ENCODE assay signal across 14 cellular contexts in genomic region chr10:24467094-24467493, GRCh38.
A peak's percentile ranks its signal among the peaks of the same experiment; 100 is the strongest.
DNase-seq lines count a peak whose midpoint lies in the region; ATAC-seq and TF ChIP-seq lines count a peak whose summit lies in the region.
"Had no signal": no experiment of that assay in that cellular context is flagged by ENCODE, and none has a peak within 500 bp of the region (broad histone marks: within the 10 kb centered on the region; RNA-seq: fewer than 3 reads in every experiment).

No MANE protein-coding gene starts in this region.

- H3K27me3 ChIP-seq in breast epithelium (no peaks in the 10 kb centered on the region), upper lobe of left lung (no peaks in the 10 kb centered on the region)
- H3K27me3 ChIP-seq: heart left ventricle had no signal

- peak overlapping the region; percentile 4 for H3K4me3 Mint-ChIP-seq in activated T-cell treated with anti-CD3 and anti-CD28 coated beads, Interleukin-2, amount 50 U/mL, for 24 hours
- H3K4me3 Mint-ChIP-seq in mesothelial cell of epicardium, result no peak overlapping the region
- H3K4me3 Mint-ChIP-seq: GM23338 had no signal

- no peaks in the 10 kb centered on the region for H3K36me3 Mint-ChIP-seq in activated T-cell treated with anti-CD3 and anti-CD28 coated beads, Interleukin-2, amount 50 U/mL, for 24 hours (ENCODE audit: low read depth)
- peaks cover 18% of the 10 kb centered on the region for H3K36me3 Mint-ChIP-seq in mesothelial cell of epicardium

- H3K9me3 Mint-ChIP-seq in activated T-cell treated with anti-CD3 and anti-CD28 coated beads, Interleukin-2, amount 50 U/mL, for 24 hours, result no peaks in the 10 kb centered on the region
- no peaks in the 10 kb centered on the region for H3K9me3 Mint-ChIP-seq in mesothelial cell of epicardium
- H3K9me3 Mint-ChIP-seq: GM23338 had no signal

- intact Hi-C loops in breast epithelium (cut with DNase I; ENCODE audit: low total_unique reads), result loop anchor here (5.0 kb wide), 1 partner anchor 255 kb away; the partner anchor contains the start of gene ARHGAP21

- 65 to 66% methylated on average over 3 of the region's 3 CpGs for WGBS in upper lobe of left lung, 2 donors

- TF ChIP-seq POLR2A in breast epithelium (IDR thresholded peaks at IDR 0.05) (no peak), upper lobe of left lung (IDR thresholded peaks at IDR 0.05) (no peak)

- ATAC-seq in upper lobe of left lung (ENCODE audit: low FRiP score in 2 of 2) (no peak), HG02571 (IDR thresholded peaks at IDR 0.05; ENCODE audit: unreplicated experiment) (no peak)
- ATAC-seq: GM23338; heart left ventricle; naive thymus-derived CD4-positive, alpha-beta T cell had no signal

- H3K9me3 ChIP-seq in breast epithelium (no peaks in the 10 kb centered on the region), upper lobe of left lung (no peaks in the 10 kb centered on the region)

- H3K27ac Mint-ChIP-seq in activated T-cell treated with anti-CD3 and anti-CD28 coated beads, Interleukin-2, amount 50 U/mL, for 24 hours, result no peak overlapping the region
- H3K27ac Mint-ChIP-seq in mesothelial cell of epicardium, result peak overlapping the region; percentile 61

- H3K27ac ChIP-seq in breast epithelium, result peak overlapping the region; percentile 91 to 97
- peak overlapping the region; percentile 74 to 88 (median 79) for H3K27ac ChIP-seq in upper lobe of left lung

- TF ChIP-seq CTCF in breast epithelium (IDR thresholded peaks at IDR 0.05) (no peak), mesothelial cell of epicardium (IDR thresholded peaks at IDR 0.05; ENCODE audit: unreplicated experiment) (no peak), upper lobe of left lung (IDR thresholded peaks at IDR 0.05) (no peak)

- H3K4me3 ChIP-seq in breast epithelium (peak overlapping the region in 2 of 3 donors; percentile 49 to 63), upper lobe of left lung (peak overlapping the region in 3 of 4 donors; percentile 19 to 39 (median 26))
- H3K4me3 ChIP-seq: GM23338 had no signal

- peaks cover 47% of the 10 kb centered on the region for H3K4me1 Mint-ChIP-seq in activated T-cell treated with anti-CD3 and anti-CD28 coated beads, Interleukin-2, amount 50 U/mL, for 24 hours (ENCODE audit: low read depth)
- peaks cover 47% of the 10 kb centered on the region for H3K4me1 Mint-ChIP-seq in mesothelial cell of epicardium

- H3K27me3 Mint-ChIP-seq in activated T-cell treated with anti-CD3 and anti-CD28 coated beads, Interleukin-2, amount 50 U/mL, for 24 hours, result peaks cover 22% of the 10 kb centered on the region
- no peaks in the 10 kb centered on the region for H3K27me3 Mint-ChIP-seq in mesothelial cell of epicardium (ENCODE audit: low read depth)

- H3K36me3 ChIP-seq in breast epithelium (no peaks in the 10 kb centered on the region), upper lobe of left lung (no peaks in the 10 kb centered on the region)

- H3K4me1 ChIP-seq in breast epithelium (peaks cover 10 to 20% of the 10 kb centered on the region in 2 donors), upper lobe of left lung (peaks cover 38 to 46% (median 40%) of the 10 kb centered on the region in 4 donors)

- TF ChIP-seq EP300 in upper lobe of left lung (IDR thresholded peaks at IDR 0.05), result no peak

- DNase-seq in activated T-cell treated with anti-CD3 and anti-CD28 coated beads, Interleukin-2, amount 50 U/mL, for 24 hours, result no peak
- no peak for DNase-seq in activated T-cell treated with anti-CD3 and anti-CD28 coated beads, Interleukin-2, amount 50 U/mL, for 48 hours
- no peak for DNase-seq in breast epithelium (ENCODE audit: low spot score in 2 of 2)
- no peak for DNase-seq in mesothelial cell of epicardium (ENCODE audit: low spot score in 2 of 2, unreplicated experiment in 2 of 2)
- no peak for DNase-seq in upper lobe of left lung
- no peak for DNase-seq in NCI-H2107 treated with DMSO at 0.1 percent for 48 hours (lab: John Stamatoyannopoulos, UW; ENCODE audit: unreplicated experiment)
- no peak for DNase-seq in NCI-H446 (lab: John Stamatoyannopoulos, UW)
- DNase-seq: cerebellar nuclear complex; GDM1; heart left ventricle; naive thymus-derived CD4-positive, alpha-beta T cell; substantia nigra had no signal
